In genomic region chr15:50275091-50275490, GRCh38 we compare ENCODE assay signal across 27 cellular contexts. TPM values are rescaled to one million over a fixed set of nuclear protein-coding genes. Genes with fewer than 3 reads are reported as not detected.
DNase-seq lines count a peak whose midpoint lies in the region; ATAC-seq and TF ChIP-seq lines count a peak whose summit lies in the region.
"Had no signal": no experiment of that assay in that cellular context is flagged by ENCODE, and none has a peak within 500 bp of the region (broad histone marks: within the 10 kb centered on the region; RNA-seq: fewer than 3 reads in every experiment).

No MANE protein-coding gene starts in this region.

- peaks cover 51 to 52% of the 10 kb centered on the region in 2 experiments for H3K4me1 ChIP-seq in neutrophil (ENCODE audit: control insufficient read depth in 1 of 2, insufficient read depth in 1 of 2, low read depth in 1 of 2, low read length in 1 of 2)
- H3K4me1 ChIP-seq: BE2C had no signal

- H3K4me3 ChIP-seq in neutrophil (ENCODE audit: low read depth in 1 of 2, low read length in 1 of 2): no peak overlapping the region
- H3K4me3 ChIP-seq: GM23338 had no signal

- H3K4me3 Mint-ChIP-seq in activated T-cell treated with anti-CD3 and anti-CD28 coated beads, Interleukin-2, amount 50 U/mL, for 72 hours: peak overlapping the region in 1 of 2 donors; percentile 54
- no peak overlapping the region for H3K4me3 Mint-ChIP-seq in activated T-cell treated with anti-CD3 and anti-CD28 coated beads, Interleukin-2, amount 50 U/mL, for 4 hours
- H3K4me3 Mint-ChIP-seq in activated T-helper 1 cell treated with anti-CD3 and anti-CD28 coated beads, Interleukin-12 subunit alpha, Interleukin-12 subunit beta, Interleukin-2, Interleukin-4 antibody, amounts not matched to agents 30 ng/mL and 10 ng/mL and 1 ng/mL, durations not matched to agents 14 hours and 24 hours and 36 hours: no peak overlapping the region
- H3K4me3 Mint-ChIP-seq: CD14-positive monocyte, GM23338, H9 had no signal

- H3K9me3 ChIP-seq in neutrophil: no peaks in the 10 kb centered on the region
- H3K9me3 ChIP-seq: BE2C had no signal

- peak; percentile 38 to 49 for ATAC-seq in activated CD4-positive, CD25-positive, alpha-beta regulatory T cell treated with anti-CD3 and anti-CD28 coated beads, Interleukin-2, amount 50 U/mL, for 24 hours
- peak; percentile 25 to 47 for ATAC-seq in activated T-cell treated with anti-CD3 and anti-CD28 coated beads, Interleukin-2, amount 50 U/mL, for 72 hours (replicated peaks in 1 of 2)
- ATAC-seq in activated T-cell treated with anti-CD3 and anti-CD28 coated beads, Interleukin-2, amount 50 U/mL, for 4 hours: no peak
- ATAC-seq in GM21529 (IDR thresholded peaks at IDR 0.05; ENCODE audit: unreplicated experiment) (no peak), HG02970 (IDR thresholded peaks at IDR 0.05; ENCODE audit: low FRiP score, unreplicated experiment) (no peak)
- ATAC-seq: GM23338 had no signal

- no peaks in the 10 kb centered on the region for H3K9me3 Mint-ChIP-seq in activated T-cell treated with anti-CD3 and anti-CD28 coated beads, Interleukin-2, amount 50 U/mL, for 72 hours
- no peaks in the 10 kb centered on the region for H3K9me3 Mint-ChIP-seq in activated T-cell treated with anti-CD3 and anti-CD28 coated beads, Interleukin-2, amount 50 U/mL, for 4 hours
- no peaks in the 10 kb centered on the region for H3K9me3 Mint-ChIP-seq in activated T-helper 1 cell treated with anti-CD3 and anti-CD28 coated beads, Interleukin-12 subunit alpha, Interleukin-12 subunit beta, Interleukin-2, Interleukin-4 antibody, amounts not matched to agents 30 ng/mL and 10 ng/mL and 1 ng/mL, durations not matched to agents 14 hours and 24 hours and 36 hours
- H3K9me3 Mint-ChIP-seq: CD14-positive monocyte, GM23338, H9 had no signal

- DNase-seq in activated CD4-positive, CD25-positive, alpha-beta regulatory T cell treated with anti-CD3 and anti-CD28 coated beads, Interleukin-2, amount 50 U/mL, for 72 hours: no peak
- DNase-seq in activated T-cell treated with anti-CD3 and anti-CD28 coated beads, Interleukin-2, amount 50 U/mL, for 72 hours: no peak
- DNase-seq in activated T-cell treated with anti-CD3 and anti-CD28 coated beads, Interleukin-2, amount 50 U/mL, for 4 hours: no peak
- DNase-seq in activated T-helper 1 cell treated with anti-CD3 and anti-CD28 coated beads, Interleukin-12 subunit alpha, Interleukin-12 subunit beta, Interleukin-2, Interleukin-4 antibody, amounts not matched to agents 30 ng/mL and 10 ng/mL and 1 ng/mL, durations not matched to agents 14 hours and 24 hours and 36 hours (ENCODE audit: low spot score): no peak
- DNase-seq: ACHN, BE2C, Calu3, DMS153, DND-41, H9, KBM-7, MV-4-11, NCI-H1105, NCI-H2029, NCI-H446, NCI-H524 treated with DMSO at 0.1 percent for 48 hours, NCI-H774, SIG-M5 had no signal

- intact Hi-C loops in activated T-helper 1 cell treated with anti-CD3 and anti-CD28 coated beads, Interleukin-12 subunit alpha, Interleukin-12 subunit beta, Interleukin-2, Interleukin-4 antibody, amounts not matched to agents 30 ng/mL and 10 ng/mL and 1 ng/mL, durations not matched to agents 14 hours and 24 hours and 36 hours (cut with micrococcal nuclease): loop anchor here (1.0 to 5.0 kb wide), 2 partner anchors 13 to 33 kb away; no protein-coding TSS in a partner anchor

- H3K27ac ChIP-seq in neutrophil: peak overlapping the region; percentile 86
- H3K27ac ChIP-seq: 22Rv1 had no signal

- peaks cover 35% of the 10 kb centered on the region for H3K4me1 Mint-ChIP-seq in activated T-cell treated with anti-CD3 and anti-CD28 coated beads, Interleukin-2, amount 50 U/mL, for 72 hours (ENCODE audit: low read depth)
- H3K4me1 Mint-ChIP-seq in activated T-cell treated with anti-CD3 and anti-CD28 coated beads, Interleukin-2, amount 50 U/mL, for 4 hours (ENCODE audit: low read depth): peaks cover 16% of the 10 kb centered on the region
- H3K4me1 Mint-ChIP-seq in activated T-helper 1 cell treated with anti-CD3 and anti-CD28 coated beads, Interleukin-12 subunit alpha, Interleukin-12 subunit beta, Interleukin-2, Interleukin-4 antibody, amounts not matched to agents 30 ng/mL and 10 ng/mL and 1 ng/mL, durations not matched to agents 14 hours and 24 hours and 36 hours (ENCODE audit: low read depth): peaks cover 22% of the 10 kb centered on the region
- H3K4me1 Mint-ChIP-seq: GM23338 had no signal

- H3K36me3 ChIP-seq in neutrophil: no peaks in the 10 kb centered on the region
- H3K36me3 ChIP-seq: BE2C had no signal

- no peak for TF ChIP-seq CTCF in neutrophil (IDR thresholded peaks at IDR 0.05)

- H3K27ac Mint-ChIP-seq in activated T-cell treated with anti-CD3 and anti-CD28 coated beads, Interleukin-2, amount 50 U/mL, for 72 hours: peak overlapping the region; percentile 93
- H3K27ac Mint-ChIP-seq in activated T-helper 1 cell treated with anti-CD3 and anti-CD28 coated beads, Interleukin-12 subunit alpha, Interleukin-12 subunit beta, Interleukin-2, Interleukin-4 antibody, amounts not matched to agents 30 ng/mL and 10 ng/mL and 1 ng/mL, durations not matched to agents 14 hours and 24 hours and 36 hours: peak overlapping the region; percentile 18
- H3K27ac Mint-ChIP-seq: CD14-positive monocyte, GM23338, H9 had no signal

- H3K27me3 Mint-ChIP-seq in activated T-cell treated with anti-CD3 and anti-CD28 coated beads, Interleukin-2, amount 50 U/mL, for 72 hours (ENCODE audit: low read depth): no peaks in the 10 kb centered on the region
- H3K27me3 Mint-ChIP-seq in activated T-cell treated with anti-CD3 and anti-CD28 coated beads, Interleukin-2, amount 50 U/mL, for 4 hours (ENCODE audit: low read depth): no peaks in the 10 kb centered on the region
- H3K27me3 Mint-ChIP-seq in activated T-helper 1 cell treated with anti-CD3 and anti-CD28 coated beads, Interleukin-12 subunit alpha, Interleukin-12 subunit beta, Interleukin-2, Interleukin-4 antibody, amounts not matched to agents 30 ng/mL and 10 ng/mL and 1 ng/mL, durations not matched to agents 14 hours and 24 hours and 36 hours (ENCODE audit: insufficient read depth): no peaks in the 10 kb centered on the region

- H3K27me3 ChIP-seq in neutrophil: no peaks in the 10 kb centered on the region
- H3K27me3 ChIP-seq: BE2C had no signal

- peaks cover 0 to 5% of the 10 kb centered on the region in 2 donors for H3K36me3 Mint-ChIP-seq in activated T-cell treated with anti-CD3 and anti-CD28 coated beads, Interleukin-2, amount 50 U/mL, for 72 hours (ENCODE audit: insufficient read depth in 2 of 2)
- H3K36me3 Mint-ChIP-seq in activated T-cell treated with anti-CD3 and anti-CD28 coated beads, Interleukin-2, amount 50 U/mL, for 4 hours (ENCODE audit: insufficient read depth): peaks cover 14% of the 10 kb centered on the region
- peaks cover 31% of the 10 kb centered on the region for H3K36me3 Mint-ChIP-seq in activated T-helper 1 cell treated with anti-CD3 and anti-CD28 coated beads, Interleukin-12 subunit alpha, Interleukin-12 subunit beta, Interleukin-2, Interleukin-4 antibody, amounts not matched to agents 30 ng/mL and 10 ng/mL and 1 ng/mL, durations not matched to agents 14 hours and 24 hours and 36 hours (ENCODE audit: low read depth)

RNA-seq across cellular contexts. Expression of gene HDC, which starts 9.6 kb away (rescaled TPM):
- 1 to 10 TPM; 1.1 to 1.7 TPM for total RNA-seq in activated T-cell treated with anti-CD3 and anti-CD28 coated beads, Interleukin-2, amount 50 U/mL, for 72 hours
- 1 to 10 TPM in 1 of 3 donors, under 1 TPM in 2; 0.29 to 1.5 (median 0.71) TPM for total RNA-seq in activated T-cell treated with anti-CD3 and anti-CD28 coated beads, Interleukin-2, amount 50 U/mL, for 4 hours
- total RNA-seq in activated T-helper 1 cell treated with anti-CD3 and anti-CD28 coated beads, Interleukin-12 subunit alpha, Interleukin-12 subunit beta, Interleukin-2, Interleukin-4 antibody, amounts not matched to agents 30 ng/mL and 10 ng/mL and 1 ng/mL, durations not matched to agents 14 hours and 24 hours and 36 hours: 2.1 and 2.4 TPM in 2 replicates
- total RNA-seq: Calu3, GM23338, H9, LHCN-M2, MCF 10A had no signal

Comparison
In these comparisons a context has a peak if more than half of its experiments do, and no peak if none do; other contexts are left out.
1. ATAC-seq: peak in activated CD4-positive, CD25-positive, alpha-beta regulatory T cell treated with anti-CD3 and anti-CD28 coated beads, Interleukin-2, amount 50 U/mL, for 24 hours (2 of 2) and activated T-cell treated with anti-CD3 and anti-CD28 coated beads, Interleukin-2, amount 50 U/mL, for 72 hours (2 of 2); none in activated T-cell treated with anti-CD3 and anti-CD28 coated beads, Interleukin-2, amount 50 U/mL, for 4 hours (0 of 2), GM21529 (single experiment) and HG02970 (single experiment).